8 cellular contexts compared by ENCODE assay signal in genomic region chr1:231651621-231652257, GRCh38. TPM values are rescaled to one million over a fixed set of nuclear protein-coding genes. Genes with fewer than 3 reads are reported as not detected.
DNase-seq lines count a peak whose midpoint lies in the region; ATAC-seq, FAIRE-seq and TF ChIP-seq lines count a peak whose summit lies in the region.
"Not testable (repeated sequence)": the region's sequence is repeated elsewhere in the genome, so short reads cannot be mapped to it uniquely, and the experiment has no call there.

No MANE protein-coding gene starts in this region.

- ATAC-seq in mucosa of descending colon: not testable (repeated sequence)

- not testable (repeated sequence) for TF ChIP-seq CTCF in HEK293 (tag by site-specific recombination; IDR thresholded peaks at IDR 0.05); bronchial epithelial cell (IDR thresholded peaks at IDR 0.05; ENCODE audit: insufficient read depth, low read length, severe bottlenecking); mucosa of descending colon (IDR thresholded peaks at IDR 0.05)

- H3K27me3 Mint-ChIP-seq in CD4-positive, alpha-beta memory T cell: not testable (repeated sequence)

- H3K36me3 ChIP-seq in CD4-positive, alpha-beta memory T cell (ENCODE audit: insufficient read depth, low read length); HEK293 (ENCODE audit: control insufficient read depth in 2 of 2, insufficient read depth in 1 of 2, low read length in 2 of 2); bronchial epithelial cell (ENCODE audit: control insufficient read depth, insufficient read depth, low read length); mucosa of descending colon (ENCODE audit: low read depth): not testable (repeated sequence)

- not testable (repeated sequence) for H3K4me3 ChIP-seq in CD4-positive, alpha-beta memory T cell (ENCODE audit: low read length in 2 of 2); HEK293 (ENCODE audit: low read depth, low read length); bronchial epithelial cell (ENCODE audit: low read depth, low read length); mucosa of descending colon

- peaks cover 10 to 24% of the 10 kb centered on the region in 2 donors for H3K36me3 Mint-ChIP-seq in CD4-positive, alpha-beta memory T cell

- H3K9me3 Mint-ChIP-seq in CD4-positive, alpha-beta memory T cell: peaks cover 2 to 13% (median 10%) of the 10 kb centered on the region in 8 donors

- peak overlapping the region in 6 of 7 donors; percentile 28 to 86 (median 73) for H3K27ac Mint-ChIP-seq in CD4-positive, alpha-beta memory T cell

- H3K4me3 Mint-ChIP-seq in CD4-positive, alpha-beta memory T cell: peak overlapping the region; percentile 35 to 81 (median 76)

- not testable (repeated sequence) for H3K9me3 ChIP-seq in CD4-positive, alpha-beta memory T cell (ENCODE audit: control insufficient read depth in 1 of 2, low read length in 2 of 2); HEK293 (ENCODE audit: control insufficient read depth, insufficient read depth, low read depth, low read length); mucosa of descending colon

- CTCF ChIA-PET in CD4-positive, alpha-beta memory T cell (lab: Charles Lee; ENCODE audit: partially characterized antibody): interaction anchor here (1.2 kb wide), 1 partner anchor 105 kb away, joined by 4 read pairs; no protein-coding TSS in a partner anchor
- CTCF ChIA-PET in HEK293 (lab: Yijun Ruan, JAX): interaction anchor here (1.2 kb wide), 1 partner anchor 155 kb away, joined by 3 read pairs; no protein-coding TSS in a partner anchor

- H3K4me1 ChIP-seq in CD4-positive, alpha-beta memory T cell (ENCODE audit: insufficient read depth, low read length): peaks cover 14% of the 10 kb centered on the region
- H3K4me1 ChIP-seq in HEK293 (ENCODE audit: control insufficient read depth, insufficient read depth, low read length); mucosa of descending colon (ENCODE audit: low read depth): not testable (repeated sequence)

- not testable (repeated sequence) for FAIRE-seq in bronchial epithelial cell (lab: Jason Lieb, UNC)

- POLR2A ChIA-PET in CD4-positive, alpha-beta memory T cell (lab: Charles Lee; ENCODE audit: partially characterized antibody): interaction anchor here (1.3 to 1.4 kb wide), 2 partner anchors 11 to 25 kb away, joined by 3 to 5 read pairs; partner anchors contain the start of gene DISC1
- POLR2A ChIA-PET in HEK293 (lab: Yijun Ruan, JAX): interaction anchor here (0.5 kb wide), 1 partner anchor 130 kb away, joined by 4 read pairs; no protein-coding TSS in a partner anchor

- H3K4me1 Mint-ChIP-seq in CD4-positive, alpha-beta memory T cell: peaks cover 22 to 60% (median 47%) of the 10 kb centered on the region in 4 donors

- not testable (repeated sequence) for H3K27ac ChIP-seq in CD4-positive, alpha-beta memory T cell (ENCODE audit: low read depth, low read length); HEK293 (ENCODE audit: extremely low read depth, low read depth, low read length)

- intact Hi-C loops in CD4-positive, alpha-beta memory T cell (cut with micrococcal nuclease); mucosa of descending colon (cut with DNase I, micrococcal nuclease): not testable (repeated sequence)

- DNase-seq in CD4-positive, alpha-beta memory T cell: peak in 4 of 5 donors; percentile 7 to 31 (median 12)
- peak; percentile 75 for DNase-seq in NCI-H345 (lab: John Stamatoyannopoulos, UW)
- DNase-seq in SHP77 (lab: John Stamatoyannopoulos, UW): peak; percentile 40 to 60
- peak; percentile 19 for DNase-seq in activated CD4-positive, alpha-beta T cell treated with anti-CD3 and anti-CD28 coated beads for 48 hours
- DNase-seq in bronchial epithelial cell (ENCODE audit: low read depth): peak; percentile 62
- DNase-seq in mucosa of descending colon: peak in 2 of 3 donors; percentile 25 to 52
- peak; percentile 10 for DNase-seq in stimulated activated CD4-positive, alpha-beta T cell treated with anti-CD3 and anti-CD28 coated beads, Interleukin-4, amount 100 ng/mL, for 1 hour

- not testable (repeated sequence) for H3K27me3 ChIP-seq in CD4-positive, alpha-beta memory T cell (ENCODE audit: insufficient read depth, low read length); bronchial epithelial cell (ENCODE audit: control insufficient read depth, insufficient read depth, low read length)

TF ChIP-seq in HEK293, 187 proteins besides CTCF, POLR2A, EP300 and RAD21:
- peak; percentile 75 for TF ChIP-seq ZNF341 (tag by site-specific recombination; IDR thresholded peaks at IDR 0.05; ENCODE audit: low read depth)
- peak; percentile 45; the same call in 1 of the 2 replicates for TF ChIP-seq ZFHX2 (tag by site-specific recombination; conservative IDR thresholded peaks at IDR 0.05)
- peak; percentile 64 for TF ChIP-seq EGR2 (tag by site-specific recombination; IDR thresholded peaks at IDR 0.05; ENCODE audit: low read depth)
- TF ChIP-seq KLF17 (tag by site-specific recombination; IDR thresholded peaks at IDR 0.05): 0 out of 2 replicates have a peak, but pooled peaks have one; percentile 23
- 0 out of 2 replicates have a peak, but pooled peaks have one; percentile 15 for TF ChIP-seq KLF1 (tag by site-specific recombination; IDR thresholded peaks at IDR 0.05)
- peak; percentile 86 for TF ChIP-seq ZBTB17 (tag by site-specific recombination; IDR thresholded peaks at IDR 0.05)
- TF ChIP-seq ZIC2 (tag by site-specific recombination; IDR thresholded peaks at IDR 0.05): peak; percentile 83

RNA-seq across cellular contexts. Expression of gene DISC1, which starts 25.1 kb away (rescaled TPM):
- total RNA-seq in CD4-positive, alpha-beta memory T cell: 10 to 100 TPM; 15.5 to 18.0 TPM
- 1 to 10 TPM; 1.9 to 4.5 TPM for polyA plus RNA-seq in CD4-positive, alpha-beta memory T cell
- 0.64 and 0.79 TPM in 2 replicates for total RNA-seq in bronchial epithelial cell
- 10 to 100 TPM in 1 of 3 donors, 1 to 10 TPM in 2; 4.8 to 11.3 (median 8.9) TPM for total RNA-seq in mucosa of descending colon

Comparison
In these comparisons a context has a peak if more than half of its experiments do, and no peak if none do; other contexts are left out.
1. DNase-seq: peak in every context shown above with its lines; median percentile 75 in NCI-H345; 62 in bronchial epithelial cell; 50 in SHP77; 38 in mucosa of descending colon; 19 in activated CD4-positive, alpha-beta T cell treated with anti-CD3 and anti-CD28 coated beads for 48 hours; 12 in CD4-positive, alpha-beta memory T cell; 10 in stimulated activated CD4-positive, alpha-beta T cell treated with anti-CD3 and anti-CD28 coated beads, Interleukin-4, amount 100 ng/mL, for 1 hour.